25 cellular contexts compared by ENCODE assay signal in genomic region chr11:127308291-127308690, GRCh38.
"Had no signal": no experiment of that assay in that cellular context is flagged by ENCODE, and none has a peak within 500 bp of the region (broad histone marks: within the 10 kb centered on the region; RNA-seq: fewer than 3 reads in every experiment).

No MANE protein-coding gene starts in this region.

- H3K4me2 ChIP-seq: smooth muscle cell had no signal

- DNase-seq: heart right ventricle; kidney; left colon; left lung; lower lobe of right lung; mammary epithelial cell; mesendoderm; naive B cell; nucleus accumbens; pancreas; psoas muscle; right lobe of liver; stimulated activated CD4-positive, alpha-beta T cell treated with anti-CD3 and anti-CD28 coated beads, Interleukin-1b, Interleukin-23, amount 100 ng/mL, for 48 hours; stimulated activated CD4-positive, alpha-beta T cell treated with anti-CD3 and anti-CD28 coated beads, Interleukin-2, amount 100 ng/mL, for 48 hours; stimulated activated CD4-positive, alpha-beta T cell treated with anti-CD3 and anti-CD28 coated beads, Interleukin-4, amount 100 ng/mL, for 4 hours; stimulated activated CD8-positive, alpha-beta memory T cell treated with anti-CD3 and anti-CD28 coated beads, Interleukin-4, amount 100 ng/mL, for 48 hours; stimulated activated naive CD4-positive, alpha-beta T cell treated with Interleukin-2 at 50 U/mL for 16 hours; stimulated activated naive CD8-positive, alpha-beta T cell treated with anti-CD3 and anti-CD28 coated beads, Interleukin-15, amount 100 ng/mL, for 72 hours; tibial artery; trophoblast cell; upper lobe of right lung had no signal

- H3K27me3 ChIP-seq: left lung, right atrium auricular region, right lobe of liver, suprapubic skin, tibial artery, upper lobe of right lung had no signal

- H3K4me3 ChIP-seq: heart right ventricle, left lung, lower lobe of right lung, pancreas, psoas muscle, right atrium auricular region, right lobe of liver, smooth muscle cell, suprapubic skin, thoracic aorta, tibial artery, upper lobe of right lung had no signal

- H3K27ac ChIP-seq: heart right ventricle, left lung, lower lobe of right lung, pancreas, psoas muscle, right atrium auricular region, right lobe of liver, suprapubic skin, thoracic aorta, tibial artery, upper lobe of right lung had no signal

- H3K9me3 ChIP-seq: heart right ventricle, left lung, lower lobe of right lung, pancreas, psoas muscle, right atrium auricular region, right lobe of liver, suprapubic skin, thoracic aorta, tibial artery, upper lobe of right lung had no signal

- H3K4me1 ChIP-seq: heart right ventricle, left lung, lower lobe of right lung, pancreas, psoas muscle, right atrium auricular region, suprapubic skin, tibial artery, upper lobe of right lung had no signal

- H3K36me3 ChIP-seq: heart right ventricle, left lung, lower lobe of right lung, pancreas, right atrium auricular region, right lobe of liver, suprapubic skin, thoracic aorta, tibial artery, upper lobe of right lung had no signal
